1 cellular context compared by ENCODE assay signal in genomic region chr9:110050925-110051355, GRCh38.
TF ChIP-seq lines count a peak whose summit lies in the region.

No MANE protein-coding gene starts in this region.

TF ChIP-seq in GM23338, 12 proteins besides CTCF, POLR2A, EP300 and RAD21 (continued from another document):
- TF ChIP-seq EZH2 (IDR thresholded peaks at IDR 0.05; ENCODE audit: low read depth, unreplicated experiment) = no peak
- TF ChIP-seq ZNF331 (CRISPR knock-in tag; IDR thresholded peaks at IDR 0.05; ENCODE audit: low read depth) = no peak
- no peak for TF ChIP-seq EZH2phosphoT487 (IDR thresholded peaks at IDR 0.05; ENCODE audit: unreplicated experiment)
- no peak for TF ChIP-seq STAT1 (IDR thresholded peaks at IDR 0.05; ENCODE audit: unreplicated experiment)
- TF ChIP-seq CREB1 (CRISPR knock-in tag; IDR thresholded peaks at IDR 0.05; ENCODE audit: low read depth) = no peak
TF ChIP-seq in GM23338: peak in this region for 0.
